15 cellular contexts compared by ENCODE assay signal in genomic region chr2:205883965-205884364, GRCh38.
"Had no signal": no experiment of that assay in that cellular context is flagged by ENCODE, and none has a peak within 500 bp of the region (broad histone marks: within the 10 kb centered on the region; RNA-seq: fewer than 3 reads in every experiment).

No MANE protein-coding gene starts in this region.

- H3K27ac Mint-ChIP-seq: activated CD4-positive, alpha-beta memory T cell treated with anti-CD3 and anti-CD28 coated beads, Interleukin-2, amount 10 ng/mL, durations not matched to agents 7 days and 5 days; activated T-cell treated with anti-CD3 and anti-CD28 coated beads, Interleukin-2, amount 50 U/mL, for 24 hours; dendritic cell treated with granulocyte-macrophage colony-stimulating factor and Interleukin-4, amounts not matched to agents 40 ng/mL and 50 ng/mL, for 4 days; memory B cell had no signal

- ATAC-seq: foreskin keratinocyte; left ventricle myocardium superior; naive thymus-derived CD8-positive, alpha-beta T cell had no signal

- H3K9me3 Mint-ChIP-seq: activated CD4-positive, alpha-beta memory T cell treated with anti-CD3 and anti-CD28 coated beads, Interleukin-2, amount 10 ng/mL, durations not matched to agents 7 days and 5 days; activated T-cell treated with anti-CD3 and anti-CD28 coated beads, Interleukin-2, amount 50 U/mL, for 24 hours; dendritic cell treated with granulocyte-macrophage colony-stimulating factor and Interleukin-4, amounts not matched to agents 40 ng/mL and 50 ng/mL, for 4 days; memory B cell; naive thymus-derived CD8-positive, alpha-beta T cell had no signal

- DNase-seq: activated CD4-positive, alpha-beta memory T cell treated with anti-CD3 and anti-CD28 coated beads, Interleukin-2, amount 10 ng/mL, durations not matched to agents 7 days and 5 days; activated CD4-positive, alpha-beta T cell treated with anti-CD3 and anti-CD28 coated beads for 4 hours; activated naive CD4-positive, alpha-beta T cell treated with anti-CD3 and anti-CD28 coated beads, Interleukin-2, amount 50 U/mL, for 16 hours; activated T-cell treated with anti-CD3 and anti-CD28 coated beads, Interleukin-2, amount 50 U/mL, for 24 hours; effector memory CD4-positive, alpha-beta T cell; foreskin keratinocyte; kidney glomerular epithelial cell; left ventricle myocardium superior; naive thymus-derived CD8-positive, alpha-beta T cell; stimulated activated CD4-positive, alpha-beta T cell treated with anti-CD3 and anti-CD28 coated beads, Interleukin-4, amount 100 ng/mL, for 1 hour; stimulated activated naive CD4-positive, alpha-beta T cell; uterus; WERI-Rb-1 had no signal

- H3K4me3 Mint-ChIP-seq: activated CD4-positive, alpha-beta memory T cell treated with anti-CD3 and anti-CD28 coated beads, Interleukin-2, amount 10 ng/mL, durations not matched to agents 7 days and 5 days; activated T-cell treated with anti-CD3 and anti-CD28 coated beads, Interleukin-2, amount 50 U/mL, for 24 hours; dendritic cell treated with granulocyte-macrophage colony-stimulating factor and Interleukin-4, amounts not matched to agents 40 ng/mL and 50 ng/mL, for 4 days; memory B cell; naive thymus-derived CD8-positive, alpha-beta T cell had no signal

- H3K36me3 Mint-ChIP-seq: memory B cell; naive thymus-derived CD8-positive, alpha-beta T cell had no signal

- H3K4me1 Mint-ChIP-seq: memory B cell had no signal
